In the genomic region with DNA sequence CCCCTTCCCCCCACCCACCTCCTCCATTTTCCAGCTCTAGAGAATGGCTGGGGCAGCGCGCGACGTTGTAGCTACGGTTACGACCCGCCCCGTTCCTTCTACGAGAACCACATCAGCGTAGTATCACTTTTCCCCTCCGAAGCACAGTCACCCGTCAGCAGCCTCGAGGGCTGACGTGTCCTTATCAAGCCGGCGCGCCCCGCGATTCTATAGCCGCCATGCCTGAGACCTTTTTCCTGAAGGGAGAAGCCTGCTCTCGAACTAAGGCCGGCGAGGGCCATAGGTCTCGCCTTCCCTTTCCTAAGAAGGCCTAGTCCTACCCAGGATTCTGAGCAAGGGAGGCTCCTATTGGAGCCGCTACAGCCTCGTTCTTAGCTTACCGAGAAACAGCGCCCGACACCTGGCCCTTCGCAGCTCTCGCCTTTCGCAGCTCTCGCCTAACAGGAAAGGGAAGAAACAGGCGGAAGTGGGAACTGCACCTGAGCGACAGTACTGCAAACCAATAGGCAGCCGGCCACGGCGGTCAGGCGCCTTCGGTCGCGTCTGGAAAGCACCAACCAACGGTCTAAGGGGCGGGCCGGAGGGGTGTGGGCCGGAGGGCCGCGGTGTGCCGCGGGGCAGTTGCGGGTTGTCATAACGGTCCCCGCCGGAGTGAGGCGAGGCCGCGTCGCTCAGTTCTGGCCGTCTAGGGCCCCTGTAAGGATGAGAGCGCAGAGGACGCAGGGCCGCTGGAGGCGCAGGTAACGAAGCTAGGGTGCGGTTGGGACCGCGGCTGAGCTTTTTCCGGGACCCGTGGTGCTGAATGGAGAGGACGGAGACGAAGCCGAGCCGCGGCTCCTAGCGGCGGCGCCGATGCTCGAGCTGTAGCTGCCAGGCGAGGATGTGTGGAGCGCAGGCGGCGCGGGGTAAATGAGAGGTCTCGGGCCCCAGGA, we compare ENCODE assay signal across 1 cellular context.
TF ChIP-seq lines count a peak whose summit lies in the region.

A gene (plus strand): TSS at position 618 of the 932 bp plus-strand sequence. CDS start 470 bp downstream, outside the sequence.
A gene (minus strand): TSS at position 445 of the 932 bp plus-strand sequence. CDS start 1,522 bp downstream, outside the sequence.

TF ChIP-seq in H1, 55 proteins besides CTCF, POLR2A, EP300 and RAD21:
- TF ChIP-seq EZH2 (IDR thresholded peaks at IDR 0.05; ENCODE audit: low read depth, low read length, severe bottlenecking) (no peak), SRF (IDR thresholded peaks at IDR 0.05; ENCODE audit: low read depth, low read length) (no peak), HDAC2 (IDR thresholded peaks at IDR 0.05; ENCODE audit: borderline replicate concordance in 1 of 2, low read depth in 2 of 2, low read length in 2 of 2) (peak in 1 of 2 experiments; percentile 83; a peak in 3 of 4 replicates), RXRA (IDR thresholded peaks at IDR 0.05; ENCODE audit: insufficient read depth, low read depth, low read length) (no peak), JUND (IDR thresholded peaks at IDR 0.05; ENCODE audit: low read length) (no peak), CEBPB (IDR thresholded peaks at IDR 0.05; ENCODE audit: low read depth, low read length) (no peak), EGR1 (IDR thresholded peaks at IDR 0.05; ENCODE audit: borderline replicate concordance, low read depth, low read length) (no peak), CREB1 (IDR thresholded peaks at IDR 0.05) (peak; percentile 62; the same call in 1 of the 2 replicates), KDM5A (IDR thresholded peaks at IDR 0.05; ENCODE audit: low read length) (peak; percentile 42; the same call in 1 of the 2 replicates), GABPA (IDR thresholded peaks at IDR 0.05; ENCODE audit: borderline replicate concordance, insufficient read depth, low read length) (peak; percentile 85), NANOG (IDR thresholded peaks at IDR 0.05; ENCODE audit: insufficient read depth, low read depth, low read length, poor library complexity, severe bottlenecking) (no peak), GTF2F1 (IDR thresholded peaks at IDR 0.05; ENCODE audit: borderline replicate concordance, low read depth, low read length) (no peak), JUN (IDR thresholded peaks at IDR 0.05; ENCODE audit: low read depth, low read length) (no peak), TBP (IDR thresholded peaks at IDR 0.05; ENCODE audit: low read depth, low read length) (peak; percentile 90; the same call in 1 of the 2 replicates), CBX5 (IDR thresholded peaks at IDR 0.05; ENCODE audit: low read depth, low read length) (no peak), CHD1 (IDR thresholded peaks at IDR 0.05; ENCODE audit: low read depth, low read length) (no peak), SIRT6 (IDR thresholded peaks at IDR 0.05; ENCODE audit: low read length) (no peak), KDM1A (IDR thresholded peaks at IDR 0.05; ENCODE audit: borderline replicate concordance, low read length) (peak; percentile 82; the same call in 1 of the 2 replicates), TAF7 (optimal IDR thresholded peaks at IDR 0.05; ENCODE audit: borderline replicate concordance, low read depth, low read length) (peak; percentile 90), CTBP2 (IDR thresholded peaks at IDR 0.05; ENCODE audit: borderline replicate concordance, insufficient read depth, insufficient read length, low read length) (no peak), SP1 (IDR thresholded peaks at IDR 0.05; ENCODE audit: low read depth, low read length) (peak; percentile 94), PHF8 (conservative IDR thresholded peaks at IDR 0.05; ENCODE audit: low read depth, low read length) (peak; percentile 83), SIN3A (conservative IDR thresholded peaks at IDR 0.05 in 1 of 2, IDR thresholded peaks at IDR 0.05 in 1 of 2; ENCODE audit: low read depth in 1 of 2, low read length in 2 of 2) (peak; percentile 21 to 48; a peak in 2 of 4 replicates), RBBP5 (IDR thresholded peaks at IDR 0.05; ENCODE audit: borderline replicate concordance, low read depth, low read length) (peak; percentile 76; the same call in 1 of the 2 replicates), FOSL1 (IDR thresholded peaks at IDR 0.05; ENCODE audit: insufficient read depth, low read depth, low read length) (no peak), SP2 (IDR thresholded peaks at IDR 0.05; ENCODE audit: low read length) (peak; percentile 71), POLR2AphosphoS5 (IDR thresholded peaks at IDR 0.05; ENCODE audit: low read depth, low read length) (peak; percentile 80), TAF1 (IDR thresholded peaks at IDR 0.05; ENCODE audit: low read depth, low read length) (peak; percentile 96), KDM4A (IDR thresholded peaks at IDR 0.05; ENCODE audit: low read depth, low read length, severe bottlenecking) (peak; percentile 98), CHD2 (IDR thresholded peaks at IDR 0.05; ENCODE audit: low read length) (peak; percentile 88)
- TF ChIP-seq, protein P1, sequence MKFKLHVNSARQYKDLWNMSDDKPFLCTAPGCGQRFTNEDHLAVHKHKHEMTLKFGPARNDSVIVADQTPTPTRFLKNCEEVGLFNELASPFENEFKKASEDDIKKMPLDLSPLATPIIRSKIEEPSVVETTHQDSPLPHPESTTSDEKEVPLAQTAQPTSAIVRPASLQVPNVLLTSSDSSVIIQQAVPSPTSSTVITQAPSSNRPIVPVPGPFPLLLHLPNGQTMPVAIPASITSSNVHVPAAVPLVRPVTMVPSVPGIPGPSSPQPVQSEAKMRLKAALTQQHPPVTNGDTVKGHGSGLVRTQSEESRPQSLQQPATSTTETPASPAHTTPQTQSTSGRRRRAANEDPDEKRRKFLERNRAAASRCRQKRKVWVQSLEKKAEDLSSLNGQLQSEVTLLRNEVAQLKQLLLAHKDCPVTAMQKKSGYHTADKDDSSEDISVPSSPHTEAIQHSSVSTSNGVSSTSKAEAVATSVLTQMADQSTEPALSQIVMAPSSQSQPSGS (IDR thresholded peaks at IDR 0.05; ENCODE audit: low read length): no peak; the same call in 1 of the 2 replicates
- TF ChIP-seq, protein P2, sequence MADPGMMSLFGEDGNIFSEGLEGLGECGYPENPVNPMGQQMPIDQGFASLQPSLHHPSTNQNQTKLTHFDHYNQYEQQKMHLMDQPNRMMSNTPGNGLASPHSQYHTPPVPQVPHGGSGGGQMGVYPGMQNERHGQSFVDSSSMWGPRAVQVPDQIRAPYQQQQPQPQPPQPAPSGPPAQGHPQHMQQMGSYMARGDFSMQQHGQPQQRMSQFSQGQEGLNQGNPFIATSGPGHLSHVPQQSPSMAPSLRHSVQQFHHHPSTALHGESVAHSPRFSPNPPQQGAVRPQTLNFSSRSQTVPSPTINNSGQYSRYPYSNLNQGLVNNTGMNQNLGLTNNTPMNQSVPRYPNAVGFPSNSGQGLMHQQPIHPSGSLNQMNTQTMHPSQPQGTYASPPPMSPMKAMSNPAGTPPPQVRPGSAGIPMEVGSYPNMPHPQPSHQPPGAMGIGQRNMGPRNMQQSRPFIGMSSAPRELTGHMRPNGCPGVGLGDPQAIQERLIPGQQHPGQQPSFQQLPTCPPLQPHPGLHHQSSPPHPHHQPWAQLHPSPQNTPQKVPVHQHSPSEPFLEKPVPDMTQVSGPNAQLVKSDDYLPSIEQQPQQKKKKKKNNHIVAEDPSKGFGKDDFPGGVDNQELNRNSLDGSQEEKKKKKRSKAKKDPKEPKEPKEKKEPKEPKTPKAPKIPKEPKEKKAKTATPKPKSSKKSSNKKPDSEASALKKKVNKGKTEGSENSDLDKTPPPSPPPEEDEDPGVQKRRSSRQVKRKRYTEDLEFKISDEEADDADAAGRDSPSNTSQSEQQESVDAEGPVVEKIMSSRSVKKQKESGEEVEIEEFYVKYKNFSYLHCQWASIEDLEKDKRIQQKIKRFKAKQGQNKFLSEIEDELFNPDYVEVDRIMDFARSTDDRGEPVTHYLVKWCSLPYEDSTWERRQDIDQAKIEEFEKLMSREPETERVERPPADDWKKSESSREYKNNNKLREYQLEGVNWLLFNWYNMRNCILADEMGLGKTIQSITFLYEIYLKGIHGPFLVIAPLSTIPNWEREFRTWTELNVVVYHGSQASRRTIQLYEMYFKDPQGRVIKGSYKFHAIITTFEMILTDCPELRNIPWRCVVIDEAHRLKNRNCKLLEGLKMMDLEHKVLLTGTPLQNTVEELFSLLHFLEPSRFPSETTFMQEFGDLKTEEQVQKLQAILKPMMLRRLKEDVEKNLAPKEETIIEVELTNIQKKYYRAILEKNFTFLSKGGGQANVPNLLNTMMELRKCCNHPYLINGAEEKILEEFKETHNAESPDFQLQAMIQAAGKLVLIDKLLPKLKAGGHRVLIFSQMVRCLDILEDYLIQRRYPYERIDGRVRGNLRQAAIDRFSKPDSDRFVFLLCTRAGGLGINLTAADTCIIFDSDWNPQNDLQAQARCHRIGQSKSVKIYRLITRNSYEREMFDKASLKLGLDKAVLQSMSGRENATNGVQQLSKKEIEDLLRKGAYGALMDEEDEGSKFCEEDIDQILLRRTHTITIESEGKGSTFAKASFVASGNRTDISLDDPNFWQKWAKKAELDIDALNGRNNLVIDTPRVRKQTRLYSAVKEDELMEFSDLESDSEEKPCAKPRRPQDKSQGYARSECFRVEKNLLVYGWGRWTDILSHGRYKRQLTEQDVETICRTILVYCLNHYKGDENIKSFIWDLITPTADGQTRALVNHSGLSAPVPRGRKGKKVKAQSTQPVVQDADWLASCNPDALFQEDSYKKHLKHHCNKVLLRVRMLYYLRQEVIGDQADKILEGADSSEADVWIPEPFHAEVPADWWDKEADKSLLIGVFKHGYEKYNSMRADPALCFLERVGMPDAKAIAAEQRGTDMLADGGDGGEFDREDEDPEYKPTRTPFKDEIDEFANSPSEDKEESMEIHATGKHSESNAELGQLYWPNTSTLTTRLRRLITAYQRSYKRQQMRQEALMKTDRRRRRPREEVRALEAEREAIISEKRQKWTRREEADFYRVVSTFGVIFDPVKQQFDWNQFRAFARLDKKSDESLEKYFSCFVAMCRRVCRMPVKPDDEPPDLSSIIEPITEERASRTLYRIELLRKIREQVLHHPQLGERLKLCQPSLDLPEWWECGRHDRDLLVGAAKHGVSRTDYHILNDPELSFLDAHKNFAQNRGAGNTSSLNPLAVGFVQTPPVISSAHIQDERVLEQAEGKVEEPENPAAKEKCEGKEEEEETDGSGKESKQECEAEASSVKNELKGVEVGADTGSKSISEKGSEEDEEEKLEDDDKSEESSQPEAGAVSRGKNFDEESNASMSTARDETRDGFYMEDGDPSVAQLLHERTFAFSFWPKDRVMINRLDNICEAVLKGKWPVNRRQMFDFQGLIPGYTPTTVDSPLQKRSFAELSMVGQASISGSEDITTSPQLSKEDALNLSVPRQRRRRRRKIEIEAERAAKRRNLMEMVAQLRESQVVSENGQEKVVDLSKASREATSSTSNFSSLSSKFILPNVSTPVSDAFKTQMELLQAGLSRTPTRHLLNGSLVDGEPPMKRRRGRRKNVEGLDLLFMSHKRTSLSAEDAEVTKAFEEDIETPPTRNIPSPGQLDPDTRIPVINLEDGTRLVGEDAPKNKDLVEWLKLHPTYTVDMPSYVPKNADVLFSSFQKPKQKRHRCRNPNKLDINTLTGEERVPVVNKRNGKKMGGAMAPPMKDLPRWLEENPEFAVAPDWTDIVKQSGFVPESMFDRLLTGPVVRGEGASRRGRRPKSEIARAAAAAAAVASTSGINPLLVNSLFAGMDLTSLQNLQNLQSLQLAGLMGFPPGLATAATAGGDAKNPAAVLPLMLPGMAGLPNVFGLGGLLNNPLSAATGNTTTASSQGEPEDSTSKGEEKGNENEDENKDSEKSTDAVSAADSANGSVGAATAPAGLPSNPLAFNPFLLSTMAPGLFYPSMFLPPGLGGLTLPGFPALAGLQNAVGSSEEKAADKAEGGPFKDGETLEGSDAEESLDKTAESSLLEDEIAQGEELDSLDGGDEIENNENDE (IDR thresholded peaks at IDR 0.05; ENCODE audit: insufficient replicate concordance, low read length): no peak
- TF ChIP-seq, protein P3, sequence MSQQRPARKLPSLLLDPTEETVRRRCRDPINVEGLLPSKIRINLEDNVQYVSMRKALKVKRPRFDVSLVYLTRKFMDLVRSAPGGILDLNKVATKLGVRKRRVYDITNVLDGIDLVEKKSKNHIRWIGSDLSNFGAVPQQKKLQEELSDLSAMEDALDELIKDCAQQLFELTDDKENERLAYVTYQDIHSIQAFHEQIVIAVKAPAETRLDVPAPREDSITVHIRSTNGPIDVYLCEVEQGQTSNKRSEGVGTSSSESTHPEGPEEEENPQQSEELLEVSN (IDR thresholded peaks at IDR 0.05): no peak
- TF ChIP-seq, protein P4, sequence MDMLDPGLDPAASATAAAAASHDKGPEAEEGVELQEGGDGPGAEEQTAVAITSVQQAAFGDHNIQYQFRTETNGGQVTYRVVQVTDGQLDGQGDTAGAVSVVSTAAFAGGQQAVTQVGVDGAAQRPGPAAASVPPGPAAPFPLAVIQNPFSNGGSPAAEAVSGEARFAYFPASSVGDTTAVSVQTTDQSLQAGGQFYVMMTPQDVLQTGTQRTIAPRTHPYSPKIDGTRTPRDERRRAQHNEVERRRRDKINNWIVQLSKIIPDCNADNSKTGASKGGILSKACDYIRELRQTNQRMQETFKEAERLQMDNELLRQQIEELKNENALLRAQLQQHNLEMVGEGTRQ (IDR thresholded peaks at IDR 0.05; ENCODE audit: low read length): peak; percentile 62; the same call in 1 of the 2 replicates
